In the genomic region with DNA sequence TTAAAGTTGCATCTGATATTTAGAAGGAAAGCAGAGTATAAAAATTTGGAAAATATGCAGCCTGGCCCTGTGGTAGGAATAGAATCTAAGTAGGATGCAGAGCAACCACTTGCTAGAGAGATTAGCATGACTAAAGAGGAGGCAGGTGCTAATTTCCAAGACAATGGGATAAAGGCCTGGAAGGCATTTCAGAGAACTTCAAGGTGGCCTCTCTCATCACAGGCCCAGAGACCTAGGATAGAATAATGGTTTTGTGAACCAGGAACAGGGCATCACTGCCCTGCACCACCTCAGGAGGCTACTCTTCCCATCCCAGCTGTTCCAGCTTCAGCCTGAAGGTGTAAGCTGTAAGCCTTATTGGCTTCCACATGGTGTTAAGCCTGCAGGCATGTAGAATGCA, we compare ENCODE assay signal across 22 cellular contexts.
"Had no signal": no experiment of that assay in that cellular context is flagged by ENCODE, and none has a peak within 500 bp of the region (broad histone marks: within the 10 kb centered on the region; RNA-seq: fewer than 3 reads in every experiment).

No MANE protein-coding gene starts in this region.

- H3K36me3 ChIP-seq: heart right ventricle, left ventricle myocardium inferior, lower lobe of right lung, pancreas, prostate gland, right lobe of liver, suprapubic skin, thyroid gland had no signal

- DNase-seq: effector CD4-positive, alpha-beta T cell; heart right ventricle; hypothalamus; left cardiac atrium; left ventricle myocardium inferior; lower lobe of right lung; midbrain; occipital lobe; pancreas; retina; right lobe of liver; stimulated activated CD4-positive, alpha-beta T cell treated with anti-CD3 and anti-CD28 coated beads, Interleukin-4, amount 100 ng/mL, for 1 hour; stimulated activated CD8-positive, alpha-beta memory T cell treated with anti-CD3 and anti-CD28 coated beads, Interleukin-4, amount 100 ng/mL, for 48 hours; stimulated activated naive CD8-positive, alpha-beta T cell treated with anti-CD3 and anti-CD28 coated beads, Interleukin-15, Interleukin-2, amounts not matched to agents 100 U/mL and 50 U/mL, for 24 hours; thyroid gland had no signal

- ATAC-seq: heart right ventricle; left cardiac atrium; lower lobe of right lung; natural killer cell treated with Interleukin-12 subunit alpha and Interleukin-12 subunit beta and Interleukin-15 and Interleukin-18, amount 100 ng/mL, for 72 hours; pancreas; stimulated activated naive CD8-positive, alpha-beta T cell treated with anti-CD3 and anti-CD28 coated beads, Interleukin-15, Interleukin-2, amounts not matched to agents 100 U/mL and 50 U/mL, for 24 hours had no signal

- H3K36me3 Mint-ChIP-seq: memory B cell; natural killer cell treated with Interleukin-12 subunit alpha and Interleukin-12 subunit beta and Interleukin-15 and Interleukin-18, amount 100 ng/mL, for 72 hours; stimulated activated effector memory CD8-positive, alpha-beta T cell treated with anti-CD3 and anti-CD28 coated beads, Interleukin-12 subunit alpha, Interleukin-12 subunit beta, amount 100 ng/mL, for 72 hours; type B pancreatic cell had no signal

- H3K27me3 Mint-ChIP-seq: memory B cell; natural killer cell treated with Interleukin-12 subunit alpha and Interleukin-12 subunit beta and Interleukin-15 and Interleukin-18, amount 100 ng/mL, for 72 hours; type B pancreatic cell had no signal

- H3K4me3 Mint-ChIP-seq: memory B cell; natural killer cell treated with Interleukin-12 subunit alpha and Interleukin-12 subunit beta and Interleukin-15 and Interleukin-18, amount 100 ng/mL, for 72 hours; stimulated activated effector memory CD8-positive, alpha-beta T cell treated with anti-CD3 and anti-CD28 coated beads, Interleukin-12 subunit alpha, Interleukin-12 subunit beta, amount 100 ng/mL, for 72 hours; type B pancreatic cell had no signal

- H3K4me1 Mint-ChIP-seq: memory B cell; stimulated activated effector memory CD8-positive, alpha-beta T cell treated with anti-CD3 and anti-CD28 coated beads, Interleukin-12 subunit alpha, Interleukin-12 subunit beta, amount 100 ng/mL, for 72 hours had no signal

- H3K4me1 ChIP-seq: heart right ventricle, left ventricle myocardium inferior, lower lobe of right lung, pancreas, prostate gland, right lobe of liver, suprapubic skin, thyroid gland had no signal

- H3K27ac ChIP-seq: coronary artery, heart right ventricle, left ventricle myocardium inferior, lower lobe of right lung, pancreas, prostate gland, right lobe of liver, suprapubic skin, thyroid gland had no signal

- H3K27ac Mint-ChIP-seq: memory B cell; natural killer cell treated with Interleukin-12 subunit alpha and Interleukin-12 subunit beta and Interleukin-15 and Interleukin-18, amount 100 ng/mL, for 72 hours; stimulated activated effector memory CD8-positive, alpha-beta T cell treated with anti-CD3 and anti-CD28 coated beads, Interleukin-12 subunit alpha, Interleukin-12 subunit beta, amount 100 ng/mL, for 72 hours; type B pancreatic cell had no signal

- H3K9me3 ChIP-seq: heart right ventricle, left ventricle myocardium inferior, lower lobe of right lung, pancreas, prostate gland, right lobe of liver, suprapubic skin, thyroid gland had no signal

- H3K27me3 ChIP-seq: heart right ventricle, pancreas, right lobe of liver, suprapubic skin, thyroid gland had no signal

- H3K4me3 ChIP-seq: coronary artery, heart right ventricle, left ventricle myocardium inferior, lower lobe of right lung, pancreas, prostate gland, right lobe of liver, suprapubic skin, thyroid gland had no signal

- H3K9me3 Mint-ChIP-seq: type B pancreatic cell had no signal
